Comparison of ENCODE assay signal across 9 cellular contexts in genomic region chr9:77892171-77892570, GRCh38.
DNase-seq lines count a peak whose midpoint lies in the region; ATAC-seq, FAIRE-seq and TF ChIP-seq lines count a peak whose summit lies in the region.
"Had no signal": no experiment of that assay in that cellular context is flagged by ENCODE, and none has a peak within 500 bp of the region (broad histone marks: within the 10 kb centered on the region; RNA-seq: fewer than 3 reads in every experiment).

No MANE protein-coding gene starts in this region.

- H3K4me3 ChIP-seq in K562 (no peak overlapping the region), gastrocnemius medialis (no peak overlapping the region), brain microvascular endothelial cell (ENCODE audit: low read depth, low read length) (no peak overlapping the region)
- H3K4me3 ChIP-seq: BLaER1 treated with 17β-estradiol and CSF1 and Interleukin-3, amounts not matched to agents 10 nM and 100 nM had no signal

- H3K9me3 ChIP-seq in K562 (replicated peaks; ENCODE audit: control insufficient read depth, insufficient read depth, low read depth, low read length): no peaks in the 10 kb centered on the region
- H3K9me3 ChIP-seq in gastrocnemius medialis: no peaks in the 10 kb centered on the region

- 0 out of 2 replicates have a peak overlapping the region, but pooled peaks have one; percentile 40 for H3K4me2 ChIP-seq in K562 (ENCODE audit: insufficient read depth, low read length)

- TF ChIP-seq POLR2A in K562 (conservative IDR thresholded peaks at IDR 0.05) (no peak), gastrocnemius medialis (IDR thresholded peaks at IDR 0.05) (no peak)

- no peak overlapping the region; a peak in 2 of 4 replicates for H3K9ac ChIP-seq in K562 (ENCODE audit: insufficient read depth in 1 of 2, low read depth in 2 of 2, low read length in 2 of 2)
- H3K9ac ChIP-seq: BLaER1 treated with 17β-estradiol and CSF1 and Interleukin-3, amounts not matched to agents 10 nM and 100 nM had no signal

- in situ Hi-C loops in K562 (cut with MboI) (no loop called here), gastrocnemius medialis (cut with MboI; ENCODE audit: low sequenced_read_pairs in 4 of 4) (no loop called here), brain microvascular endothelial cell (cut with HindIII; ENCODE audit: low pct_ligation_motif_present, low sequenced_read_pairs) (no loop called here)

- TF ChIP-seq EP300 in K562 (IDR thresholded peaks at IDR 0.05; ENCODE audit: low read length): no peak

- POLR2A ChIA-PET in K562 (lab: Yijun Ruan, JAX): interaction anchor here (0.5 to 0.6 kb wide), 2 partner anchors 126 to 223 kb away, joined by 3 to 4 read pairs; no protein-coding TSS in a partner anchor

- peaks cover 10% of the 10 kb centered on the region for H3K36me3 ChIP-seq in K562 (ENCODE audit: control insufficient read depth, insufficient read depth, low read length)
- H3K36me3 ChIP-seq in gastrocnemius medialis: no peaks in the 10 kb centered on the region
- no peaks in the 10 kb centered on the region for H3K36me3 ChIP-seq in brain microvascular endothelial cell (replicated peaks)

- no peaks in the 10 kb centered on the region for H3K9me1 ChIP-seq in K562 (ENCODE audit: control insufficient read depth, insufficient read depth, low read length)

- TF ChIP-seq CTCF in K562 (IDR thresholded peaks at IDR 0.05 in 2 of 3, conservative IDR thresholded peaks at IDR 0.05 in 1 of 3; ENCODE audit: insufficient read depth in 2 of 3, low read depth in 1 of 3, low read length in 3 of 3): no peak
- TF ChIP-seq CTCF in gastrocnemius medialis (IDR thresholded peaks at IDR 0.05 in 4 of 5, conservative IDR thresholded peaks at IDR 0.05 in 1 of 5): no peak
- no peak for TF ChIP-seq CTCF in brain microvascular endothelial cell (IDR thresholded peaks at IDR 0.05; ENCODE audit: low read depth, low read length, missing control alignments)

- peak; percentile 88 for ATAC-seq in GM19025 (IDR thresholded peaks at IDR 0.05; ENCODE audit: low read depth, unreplicated experiment)
- peak; percentile 77 for ATAC-seq in HG03342 (IDR thresholded peaks at IDR 0.05; ENCODE audit: unreplicated experiment)
- peak; percentile 74 for ATAC-seq in K562
- no peak for ATAC-seq in gastrocnemius medialis

- peaks cover 58% of the 10 kb centered on the region for H3K79me2 ChIP-seq in K562 (ENCODE audit: control insufficient read depth, insufficient read depth, low read length)

- WGBS in K562 (ENCODE audit: insufficient coverage, low coverage, missing lambda C conversion rate): 0% methylated on average over 1 of the region's 1 CpG

- H4K20me1 ChIP-seq in K562 (replicated peaks; ENCODE audit: control insufficient read depth, insufficient read depth, low read length): no peaks in the 10 kb centered on the region

- H3K4me1 ChIP-seq in K562 (replicated peaks in 1 of 2; ENCODE audit: control insufficient read depth in 2 of 2, insufficient read depth in 2 of 2, low read length in 2 of 2) (peaks cover 3 to 32% of the 10 kb centered on the region in 2 experiments; a peak in 4 of 5 replicates), gastrocnemius medialis (no peaks in the 10 kb centered on the region)

- peak; percentile 5 for DNase-seq in GDM1 (lab: John Stamatoyannopoulos, UW)
- DNase-seq in K562 (ENCODE audit: extremely low read depth in 1 of 4, low spot score in 3 of 4): peak in 2 of 4 experiments; percentile 31 to 50
- no peak for DNase-seq in gastrocnemius medialis
- no peak for DNase-seq in brain microvascular endothelial cell
- no peak for DNase-seq in RKO (ENCODE audit: low spot score)
- DNase-seq in NCI-H2196 (lab: John Stamatoyannopoulos, UW; ENCODE audit: unreplicated experiment): no peak

- no peak overlapping the region for H2AFZ ChIP-seq in K562 (ENCODE audit: low read depth, low read length)

- H3K27ac ChIP-seq in K562 (ENCODE audit: extremely low read depth, low read depth, low read length) (peak overlapping the region; percentile 82), gastrocnemius medialis (no peak overlapping the region), brain microvascular endothelial cell (no peak overlapping the region)
- H3K27ac ChIP-seq: BLaER1 treated with 17β-estradiol and CSF1 and Interleukin-3, amounts not matched to agents 10 nM and 100 nM had no signal

- FAIRE-seq in K562 (lab: Jason Lieb, UNC): no peak

- intact Hi-C loops in K562 (cut with micrococcal nuclease): no loop called here
- intact Hi-C loops in gastrocnemius medialis (cut with DNase I; ENCODE audit: low total_unique reads): no loop called here

- CTCF ChIA-PET in K562 (lab: Yijun Ruan, JAX; ENCODE audit: low intra/inter-chr PET ratio): no interaction called here

- BruUV-seq in K562 (replicated peaks; lab: Mats Ljungman, UMichigan): no TSS peak

- H3K27me3 ChIP-seq in K562 (ENCODE audit: control insufficient read depth in 2 of 2, insufficient read depth in 2 of 2, low read length in 2 of 2) (no peaks in the 10 kb centered on the region), gastrocnemius medialis (no peaks in the 10 kb centered on the region), brain microvascular endothelial cell (replicated peaks) (no peaks in the 10 kb centered on the region)
- H3K27me3 ChIP-seq: BLaER1 treated with 17β-estradiol and CSF1 and Interleukin-3, amounts not matched to agents 10 nM and 100 nM had no signal

- no peak for TF ChIP-seq RAD21 in K562 (CRISPR knock-in tag; conservative IDR thresholded peaks at IDR 0.05 in 1 of 2, IDR thresholded peaks at IDR 0.05 in 1 of 2)

TF ChIP-seq in K562, 482 proteins besides CTCF, POLR2A, EP300 and RAD21:
- TF ChIP-seq ZKSCAN8 (CRISPR knock-in tag; IDR thresholded peaks at IDR 0.05): peak; percentile 10; the same call in 1 of the 2 replicates
- TF ChIP-seq ZNF644 (tag; IDR thresholded peaks at IDR 0.05; ENCODE audit: low read depth): no peak
- TF ChIP-seq SPI1 (IDR thresholded peaks at IDR 0.05; ENCODE audit: borderline replicate concordance, low read depth, low read length): 0 out of 2 replicates have a peak, but pooled peaks have one; percentile 23

Comparison
In these comparisons a context has a peak if more than half of its experiments do, and no peak if none do; other contexts are left out.
1. ATAC-seq: peak in GM19025 (single experiment), HG03342 (single experiment) and K562 (single experiment); none in gastrocnemius medialis (0 of 2).